In the genomic region with DNA sequence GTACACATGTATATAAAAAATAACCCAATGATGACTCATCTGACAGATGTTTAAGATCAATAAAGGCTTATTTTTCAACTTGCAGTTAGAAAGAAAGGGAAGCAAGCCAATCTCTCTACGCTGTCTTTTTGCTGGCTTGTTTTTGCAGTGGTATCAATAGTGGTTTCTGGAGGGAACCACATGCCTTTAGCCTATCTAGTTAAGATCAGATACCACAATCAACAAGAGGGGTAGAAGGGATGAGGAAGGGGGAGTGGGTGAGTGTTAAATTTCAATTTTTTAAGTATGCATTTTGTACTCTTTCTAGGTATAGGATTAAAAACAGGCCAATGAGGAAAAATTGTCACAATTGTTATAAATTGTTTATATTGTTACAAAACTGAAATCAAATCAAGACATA, we compare ENCODE assay signal across 17 cellular contexts.
DNase-seq lines count a peak whose midpoint lies in the region; ATAC-seq and TF ChIP-seq lines count a peak whose summit lies in the region.
"Had no signal": no experiment of that assay in that cellular context is flagged by ENCODE, and none has a peak within 500 bp of the region (broad histone marks: within the 10 kb centered on the region; RNA-seq: fewer than 3 reads in every experiment).

No MANE protein-coding gene starts in this region.

- H3K79me2 ChIP-seq in mesendoderm (ENCODE audit: control insufficient read depth, insufficient read depth, low read length), result no peaks in the 10 kb centered on the region

- H3K27ac ChIP-seq in mesendoderm (ENCODE audit: low read depth, low read length) (no peak overlapping the region), gastroesophageal sphincter (no peak overlapping the region)
- H3K27ac ChIP-seq: BLaER1 treated with 17β-estradiol and CSF1 and Interleukin-3, amounts not matched to agents 10 nM and 100 nM had no signal

- H3K27me3 ChIP-seq in mesendoderm (ENCODE audit: insufficient read depth, low read length, poor library complexity) (no peaks in the 10 kb centered on the region), gastroesophageal sphincter (no peaks in the 10 kb centered on the region)
- H3K27me3 ChIP-seq: BLaER1 treated with 17β-estradiol and CSF1 and Interleukin-3, amounts not matched to agents 10 nM and 100 nM had no signal

- H3K79me1 ChIP-seq in mesendoderm (ENCODE audit: low read length), result no peaks in the 10 kb centered on the region

- H3K36me3 ChIP-seq in mesendoderm (ENCODE audit: control insufficient read depth, insufficient read depth, low read length), result no peaks in the 10 kb centered on the region
- H3K36me3 ChIP-seq in gastroesophageal sphincter, result no peaks in the 10 kb centered on the region
- H3K36me3 ChIP-seq: BLaER1 treated with 17β-estradiol and CSF1 and Interleukin-3, amounts not matched to agents 10 nM and 100 nM; HAP-1 had no signal

- no peak overlapping the region for H2AK5ac ChIP-seq in mesendoderm (ENCODE audit: low read length)

- H3K4me1 ChIP-seq in mesendoderm (ENCODE audit: control insufficient read depth, low read depth, low read length) (no peaks in the 10 kb centered on the region), gastroesophageal sphincter (no peaks in the 10 kb centered on the region)
- H3K4me1 ChIP-seq: BLaER1 treated with 17β-estradiol and CSF1 and Interleukin-3, amounts not matched to agents 10 nM and 100 nM; HAP-1 had no signal

- H3K18ac ChIP-seq in mesendoderm (ENCODE audit: low read length), result no peak overlapping the region

- no peak overlapping the region for H3K23ac ChIP-seq in mesendoderm (ENCODE audit: low read length)

- no peak overlapping the region for H3K9ac ChIP-seq in mesendoderm (ENCODE audit: low read length)
- H3K9ac ChIP-seq: BLaER1 treated with 17β-estradiol and CSF1 and Interleukin-3, amounts not matched to agents 10 nM and 100 nM had no signal

- no peak for TF ChIP-seq CTCF in gastroesophageal sphincter (IDR thresholded peaks at IDR 0.05)

- no peak overlapping the region for H4K8ac ChIP-seq in mesendoderm (ENCODE audit: low read depth, low read length)

- H2BK120ac ChIP-seq in mesendoderm (ENCODE audit: low read depth, low read length), result no peak overlapping the region

- no peaks in the 10 kb centered on the region for H3K9me3 ChIP-seq in gastroesophageal sphincter
- H3K9me3 ChIP-seq: BLaER1 treated with 17β-estradiol and CSF1 and Interleukin-3, amounts not matched to agents 10 nM and 100 nM; HAP-1 had no signal

- H4K5ac ChIP-seq in mesendoderm (ENCODE audit: low read length), result no peak overlapping the region

- no peak for TF ChIP-seq EP300 in gastroesophageal sphincter (IDR thresholded peaks at IDR 0.05)

- no peak overlapping the region for H2BK15ac ChIP-seq in mesendoderm (replicated peaks; ENCODE audit: low read depth)

- DNase-seq in NCI-H1694 treated with DMSO at 0.1 percent for 48 hours (lab: John Stamatoyannopoulos, UW) (peak; percentile 18), NCI-H1694 (lab: John Stamatoyannopoulos, UW) (no peak), OCI-M1 (lab: John Stamatoyannopoulos, UW) (peak; percentile 24), mesendoderm (peak; percentile 14), cerebellum (ENCODE audit: low spot score) (no peak), SW480 (ENCODE audit: low spot score) (no peak)
- DNase-seq in Jurkat, Clone E6-1 (ENCODE audit: low read depth, low spot score), result peak; percentile 30
- DNase-seq: 8988T; ACHN; Calu3; CD4-positive, CD25-positive, alpha-beta regulatory T cell; DMS153; DMS79 treated with DMSO at 0.1 percent for 48 hours; GDM1 had no signal

- H3K4ac ChIP-seq in mesendoderm (ENCODE audit: low read depth, low read length), result no peak overlapping the region

- H3K56ac ChIP-seq in mesendoderm (ENCODE audit: low read length), result no peak overlapping the region

- no CpG with 5 or more reads among the region's 1 CpG for WGBS in mesendoderm (ENCODE audit: extremely low coverage, insufficient coverage, low lambda C conversion rate)
- 33 to 42% methylated on average over 1 of the region's 1 CpG for WGBS in gastroesophageal sphincter (ENCODE audit: low coverage in 1 of 2), 2 donors

- no peak overlapping the region for H2BK5ac ChIP-seq in mesendoderm (ENCODE audit: low read length)

- H3K4me2 ChIP-seq in mesendoderm (ENCODE audit: low read length), result no peak overlapping the region
- H3K4me2 ChIP-seq: BLaER1 treated with 17β-estradiol and CSF1 and Interleukin-3, amounts not matched to agents 10 nM and 100 nM had no signal

- no peak for TF ChIP-seq POLR2A in gastroesophageal sphincter (IDR thresholded peaks at IDR 0.05)

- no peak for ATAC-seq in gastroesophageal sphincter

- no peak overlapping the region for H3K4me3 ChIP-seq in Jurkat, Clone E6-1 (ENCODE audit: low read length)
- H3K4me3 ChIP-seq in mesendoderm (ENCODE audit: low read length) (no peak overlapping the region), gastroesophageal sphincter (no peak overlapping the region)
- H3K4me3 ChIP-seq: BLaER1 treated with 17β-estradiol and CSF1 and Interleukin-3, amounts not matched to agents 10 nM and 100 nM; HAP-1 had no signal

Comparison
In these comparisons a context has a peak if more than half of its experiments do, and no peak if none do; other contexts are left out.
1. DNase-seq: peak in NCI-H1694 treated with DMSO at 0.1 percent for 48 hours (single experiment), Jurkat, Clone E6-1 (single experiment), OCI-M1 (single experiment) and mesendoderm (single experiment); none in NCI-H1694 (single experiment), cerebellum (single experiment) and SW480 (single experiment).